In the genomic region with DNA sequence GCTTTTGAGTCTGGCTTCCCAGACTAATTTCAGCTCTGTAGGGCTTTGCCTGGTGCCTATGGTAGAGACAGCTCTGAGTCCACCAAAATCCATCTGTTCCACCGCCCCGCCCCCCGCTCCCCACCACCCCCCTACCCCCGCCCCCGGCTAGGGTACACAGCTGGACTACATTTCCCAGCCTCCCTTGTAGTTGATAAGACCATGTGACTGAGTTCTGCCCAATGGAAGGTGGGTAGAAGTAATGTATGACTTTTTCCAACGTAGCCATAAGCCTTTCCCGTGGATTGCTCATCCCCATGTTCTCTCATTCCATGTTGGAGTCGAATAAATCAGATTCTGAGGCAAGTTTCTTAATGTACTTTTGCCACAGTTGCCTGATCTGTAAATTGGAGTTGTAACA, we compare ENCODE assay signal across 1 cellular context.
TF ChIP-seq lines count a peak whose summit lies in the region.

No MANE protein-coding gene starts in this region.

TF ChIP-seq in K562, 482 proteins besides CTCF, POLR2A, EP300 and RAD21 (continued from another document):
- TF ChIP-seq MYBL2 (IDR thresholded peaks at IDR 0.05; ENCODE audit: low read depth), result no peak
- TF ChIP-seq MYBL2 (CRISPR knock-in tag; IDR thresholded peaks at IDR 0.05; ENCODE audit: borderline replicate concordance), result no peak
- no peak for TF ChIP-seq KDM2B (CRISPR knock-in tag; IDR thresholded peaks at IDR 0.05)
